ENCODE assay signal across 11 cellular contexts in the genomic region with DNA sequence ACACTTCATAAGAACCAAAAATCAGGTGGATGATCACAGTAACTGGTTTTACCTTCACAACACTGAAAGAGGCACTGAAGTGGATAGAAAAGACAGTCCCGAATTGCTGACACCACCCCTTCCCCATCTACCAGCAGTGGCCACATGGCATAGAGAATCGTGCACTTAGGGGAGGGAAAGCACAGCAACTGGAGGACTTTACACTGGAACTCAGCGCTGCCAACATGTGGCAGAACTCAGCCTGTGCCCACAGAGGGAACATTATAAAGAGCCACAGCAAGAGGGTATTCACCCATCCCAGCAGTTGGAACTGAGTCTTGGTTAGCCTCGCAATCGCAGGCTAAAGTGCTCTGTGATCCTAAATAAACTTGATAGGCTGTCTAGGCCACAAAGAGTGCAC. TPM values are rescaled to one million over a fixed set of nuclear protein-coding genes. Genes with fewer than 3 reads are reported as not detected.
DNase-seq lines count a peak whose midpoint lies in the region; ATAC-seq, FAIRE-seq and TF ChIP-seq lines count a peak whose summit lies in the region.
"Had no signal": no experiment of that assay in that cellular context is flagged by ENCODE, and none has a peak within 500 bp of the region (broad histone marks: within the 10 kb centered on the region; RNA-seq: fewer than 3 reads in every experiment).

No MANE protein-coding gene starts in this region.

- no peak overlapping the region for H3K4me3 ChIP-seq in A549
- no peak overlapping the region for H3K4me3 ChIP-seq in GM12864 (ENCODE audit: low read depth, low read length)
- no peak overlapping the region for H3K4me3 ChIP-seq in endodermal cell (ENCODE audit: low read length)
- H3K4me3 ChIP-seq: sigmoid colon had no signal

- TF ChIP-seq RAD21 in A549 (conservative IDR thresholded peaks at IDR 0.05 in 1 of 2, IDR thresholded peaks at IDR 0.05 in 1 of 2) = no peak

- TF ChIP-seq EP300 in A549 (IDR thresholded peaks at IDR 0.05) = no peak

- TF ChIP-seq CTCF in A549 (IDR thresholded peaks at IDR 0.05) (no peak), GM12864 (IDR thresholded peaks at IDR 0.05; ENCODE audit: low read depth, low read length, missing control alignments) (peak; percentile 22), endodermal cell (conservative IDR thresholded peaks at IDR 0.05) (peak; percentile 45), endothelial cell (IDR thresholded peaks at IDR 0.05; ENCODE audit: unreplicated experiment) (no peak)

- H3K27ac ChIP-seq in A549 = no peak overlapping the region
- no peak overlapping the region for H3K27ac ChIP-seq in endodermal cell (ENCODE audit: low read depth, low read length)
- H3K27ac ChIP-seq: sigmoid colon had no signal

- H3K36me3 Mint-ChIP-seq in endodermal cell (ENCODE audit: low read depth) (no peaks in the 10 kb centered on the region), endothelial cell (ENCODE audit: low read depth, unreplicated experiment) (no peaks in the 10 kb centered on the region)

- CTCF ChIA-PET in A549 (lab: Yijun Ruan, JAX) = interaction anchor here (1.3 kb wide), 1 partner anchor 137 kb away, joined by 3 read pairs; no protein-coding TSS in a partner anchor

- peaks cover 10% of the 10 kb centered on the region for H3K27me3 ChIP-seq in endodermal cell (ENCODE audit: control insufficient read depth, insufficient read depth, low read length, poor library complexity, severe bottlenecking)
- H3K27me3 ChIP-seq: sigmoid colon had no signal

- H3K4me1 Mint-ChIP-seq in endodermal cell = no peaks in the 10 kb centered on the region
- H3K4me1 Mint-ChIP-seq in endothelial cell (ENCODE audit: unreplicated experiment) = peaks cover 2% of the 10 kb centered on the region
- H3K4me1 Mint-ChIP-seq: activated B cell treated with CpG ODN at 0.5 μM for 24 hours had no signal

- POLR2A ChIA-PET in A549 (lab: Yijun Ruan, JAX) = no interaction called here

- H3K4me1 ChIP-seq in A549 (no peaks in the 10 kb centered on the region), endodermal cell (ENCODE audit: control insufficient read depth, insufficient read depth, low read length) (no peaks in the 10 kb centered on the region)
- H3K4me1 ChIP-seq: sigmoid colon had no signal

- peak; percentile 5 to 35 for DNase-seq in A549 (ENCODE audit: low read depth in 1 of 2, low spot score in 1 of 2)
- DNase-seq in GM12864 (ENCODE audit: low read depth) = no peak
- DNase-seq in NCI-H69 (lab: John Stamatoyannopoulos, UW) = peak; percentile 27
- DNase-seq in endodermal cell = peak; percentile 69
- no peak for DNase-seq in NK-92 treated with Interleukin-12 subunit alpha and Interleukin-12 subunit beta, amount 100 ng/mL, for 24 hours (lab: John Stamatoyannopoulos, UW)
- DNase-seq in NCI-H2107 treated with DMSO at 0.1 percent for 48 hours (lab: John Stamatoyannopoulos, UW; ENCODE audit: unreplicated experiment) = no peak
- no peak for DNase-seq in endothelial cell (ENCODE audit: low spot score)
- no peak for DNase-seq in anterior cingulate cortex (lab: John Stamatoyannopoulos, UW)
- DNase-seq: activated B cell treated with CpG ODN at 0.5 μM for 24 hours, sigmoid colon had no signal

- no peak overlapping the region for H3K9ac ChIP-seq in endodermal cell (ENCODE audit: extremely low read depth, low read length, poor library complexity, severe bottlenecking)

- H3K36me3 ChIP-seq in endodermal cell (ENCODE audit: control insufficient read depth, insufficient read depth, low read length) = no peaks in the 10 kb centered on the region
- H3K36me3 ChIP-seq: sigmoid colon had no signal

- H3K27me3 Mint-ChIP-seq in endodermal cell (ENCODE audit: insufficient read depth) (peaks cover 23% of the 10 kb centered on the region), endothelial cell (ENCODE audit: unreplicated experiment) (peaks cover 2% of the 10 kb centered on the region)

- no peak for TF ChIP-seq POLR2A in A549 (IDR thresholded peaks at IDR 0.05; ENCODE audit: low read length)

- ATAC-seq in A549 = peak; percentile 68 to 85; a peak in 5 of 6 replicates

- H3K9me3 Mint-ChIP-seq in endodermal cell (no peaks in the 10 kb centered on the region), endothelial cell (ENCODE audit: unreplicated experiment) (no peaks in the 10 kb centered on the region)
- H3K9me3 Mint-ChIP-seq: activated T-helper 2 cell treated with anti-CD3 and anti-CD28 coated beads, Interferon-gamma antibody, Interleukin-2, Interleukin-4, amounts not matched to agents 10 μg/mL and 5 μg/mL and 100 μg/mL, durations not matched to agents 14 hours and 24 hours and 36 hours had no signal

- H3K4me3 Mint-ChIP-seq in endodermal cell (no peak overlapping the region), endothelial cell (ENCODE audit: unreplicated experiment) (no peak overlapping the region)
- H3K4me3 Mint-ChIP-seq: activated B cell treated with CpG ODN at 0.5 μM for 24 hours had no signal

- no peak overlapping the region for H3K27ac Mint-ChIP-seq in endodermal cell
- no peak overlapping the region for H3K27ac Mint-ChIP-seq in endothelial cell (ENCODE audit: unreplicated experiment)
- H3K27ac Mint-ChIP-seq: activated B cell treated with CpG ODN at 0.5 μM for 24 hours; activated T-helper 2 cell treated with anti-CD3 and anti-CD28 coated beads, Interferon-gamma antibody, Interleukin-2, Interleukin-4, amounts not matched to agents 10 μg/mL and 5 μg/mL and 100 μg/mL, durations not matched to agents 14 hours and 24 hours and 36 hours had no signal

- no peak for FAIRE-seq in A549 (lab: Jason Lieb, UNC)

- H3K4me2 ChIP-seq in A549 = no peak overlapping the region

- WGBS in A549 (ENCODE audit: missing lambda C conversion rate) = 56% methylated on average over 5 of the region's 5 CpGs
- WGBS in endodermal cell (ENCODE audit: insufficient coverage in 1 of 2, insufficient read length in 1 of 2), 2 experiments = 71 to 88% methylated on average over 5 of the region's 5 CpGs

- H3K9me3 ChIP-seq in A549 (no peaks in the 10 kb centered on the region), endodermal cell (ENCODE audit: control insufficient read depth, low read length) (no peaks in the 10 kb centered on the region)
- H3K9me3 ChIP-seq: sigmoid colon had no signal

TF ChIP-seq in A549, 52 proteins besides CTCF, POLR2A, EP300 and RAD21:
- TF ChIP-seq POLR2AphosphoS2 (conservative IDR thresholded peaks at IDR 0.05; ENCODE audit: low read length) (no peak), SMC3 (IDR thresholded peaks at IDR 0.05) (no peak), ZC3H11A (IDR thresholded peaks at IDR 0.05) (no peak), TP53 (CRISPR knock-in tag; IDR thresholded peaks at IDR 0.05) (no peak)
- TF ChIP-seq, protein P1, sequence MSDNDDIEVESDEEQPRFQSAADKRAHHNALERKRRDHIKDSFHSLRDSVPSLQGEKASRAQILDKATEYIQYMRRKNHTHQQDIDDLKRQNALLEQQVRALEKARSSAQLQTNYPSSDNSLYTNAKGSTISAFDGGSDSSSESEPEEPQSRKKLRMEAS (IDR thresholded peaks at IDR 0.05) = peak; percentile 45; the same call in 1 of the 2 replicates
TF ChIP-seq in A549: peak in this region for 1.

RNA-seq across cellular contexts. Expression of a gene that starts 6.5 kb away (rescaled TPM):
- polyA plus RNA-seq in A549 (2011; rRNA removed) = 4.6 and 6.3 TPM in 2 replicates
- polyA plus RNA-seq in A549 (2012; cell fraction: cytosol; rRNA removed) = 1.0 and 1.3 TPM in 2 replicates
- polyA plus RNA-seq in A549 (2012; cell fraction: nucleus; rRNA removed) = 0.59 and 0.62 TPM in 2 replicates
- polyA plus RNA-seq in A549 (2017; fragmentation: RNase III; extraction: RNeasy Plus Mini Kit Qiagen cat#74134 plus additional on column Dnase treatment) = 4.4 to 5.0 TPM (median 4.7 TPM) in 3 replicates
- polyA minus RNA-seq in A549 (2011; rRNA and poly(A)+ RNA removed) = 1.0 TPM in 2 replicates
- total RNA-seq in endodermal cell = 10 to 100 TPM; 18.7 to 21.5 TPM
- polyA plus RNA-seq in endodermal cell (2013, experiment 1 of 2) = 22.2 TPM
- 19.5 TPM for polyA plus RNA-seq in endodermal cell (2013, experiment 2 of 2)
- 44.3 TPM for total RNA-seq in endothelial cell (ENCODE audit: unreplicated experiment)

RNA-seq across cellular contexts. Expression of a gene that starts 50.0 kb away (rescaled TPM):
- 18.6 and 23.0 TPM in 2 replicates for polyA plus RNA-seq in A549 (2011; rRNA removed)
- polyA plus RNA-seq in A549 (2012; cell fraction: cytosol; rRNA removed) = 4.0 and 4.1 TPM in 2 replicates
- 3.9 and 4.3 TPM in 2 replicates for polyA plus RNA-seq in A549 (2012; cell fraction: nucleus; rRNA removed)
- 7.6 to 8.9 TPM (median 8.7 TPM) in 3 replicates for polyA plus RNA-seq in A549 (2017; fragmentation: RNase III; extraction: RNeasy Plus Mini Kit Qiagen cat#74134 plus additional on column Dnase treatment)
- 25.9 and 36.0 TPM in 2 replicates for polyA minus RNA-seq in A549 (2011; rRNA and poly(A)+ RNA removed)
- total RNA-seq in endodermal cell = 10 to 100 TPM; 58.1 to 72.5 TPM
- polyA plus RNA-seq in endodermal cell (2013, experiment 1 of 2) = 39.9 TPM
- polyA plus RNA-seq in endodermal cell (2013, experiment 2 of 2) = 40.2 TPM
- 129 TPM for total RNA-seq in endothelial cell (ENCODE audit: unreplicated experiment)

Comparison
In these comparisons a context has a peak if more than half of its experiments do, and no peak if none do; other contexts are left out.
1. DNase-seq: peak in A549 (2 of 2), NCI-H69 (single experiment) and endodermal cell (single experiment); none in GM12864 (single experiment), NK-92 treated with Interleukin-12 subunit alpha and Interleukin-12 subunit beta, amount 100 ng/mL, for 24 hours (single experiment), NCI-H2107 treated with DMSO at 0.1 percent for 48 hours (single experiment), endothelial cell (single experiment) and anterior cingulate cortex (0 of 58).
2. CTCF ChIP-seq: peak in GM12864 (single experiment) and endodermal cell (single experiment); none in A549 (single experiment) and endothelial cell (single experiment).